In genomic region chr13:68995972-68996670, GRCh38 we compare ENCODE assay signal across 1 cellular context.
TF ChIP-seq lines count a peak whose summit lies in the region.

No MANE protein-coding gene starts in this region.

TF ChIP-seq in WTC11, 78 proteins besides CTCF, POLR2A, EP300 and RAD21 (continued from another document):
- no peak for TF ChIP-seq NR3C1 (CRISPR knock-in tag; conservative IDR thresholded peaks at IDR 0.05; ENCODE audit: low read depth)
- TF ChIP-seq FOXP4 (CRISPR knock-in tag; IDR thresholded peaks at IDR 0.05) = no peak
